Comparison of ENCODE assay signal across 8 cellular contexts in genomic region chr14:105528197-105528858, GRCh38. TPM values are rescaled to one million over a fixed set of nuclear protein-coding genes. Genes with fewer than 3 reads are reported as not detected.
DNase-seq lines count a peak whose midpoint lies in the region; ATAC-seq and TF ChIP-seq lines count a peak whose summit lies in the region.

No MANE protein-coding gene starts in this region.

- H2AFZ ChIP-seq in H9 (ENCODE audit: low read length): no peak overlapping the region
- H2AFZ ChIP-seq in mesenchymal stem cell (ENCODE audit: low read depth, low read length): peak overlapping the region; percentile 65

- H2BK12ac ChIP-seq in H9 (ENCODE audit: insufficient read length, low read depth, low read length) (no peak overlapping the region), mesenchymal stem cell (ENCODE audit: low read length in 2 of 2) (no peak overlapping the region)

- ATAC-seq in GM18868 (IDR thresholded peaks at IDR 0.05; ENCODE audit: unreplicated experiment): no peak

- DNase-seq in Ammon's horn (ENCODE audit: low spot score) (peak; percentile 81), H9 (peak; percentile 64), NCI-H524 (lab: John Stamatoyannopoulos, UW) (peak; percentile 55 to 76), mesenchymal stem cell (peak; percentile 47)
- DNase-seq in activated CD8-positive, alpha-beta memory T cell treated with anti-CD3 and anti-CD28 coated beads for 1 hour (ENCODE audit: extremely low read depth in 1 of 2, low read depth in 1 of 2): peak; percentile 49 to 71
- DNase-seq in effector CD8-positive, alpha-beta T cell (lab: John Stamatoyannopoulos, UW): peak; percentile 66
- DNase-seq in stimulated activated CD4-positive, alpha-beta T cell treated with anti-CD3 and anti-CD28 coated beads, TNF-alpha, amount 100 ng/mL, for 4 hours (ENCODE audit: low read depth in 3 of 3): peak; percentile 64 to 71 (median 69)

- peak; percentile 91 for TF ChIP-seq CTCF in H9 (conservative IDR thresholded peaks at IDR 0.05)

- no peaks in the 10 kb centered on the region for H4K20me1 ChIP-seq in H9 (ENCODE audit: control insufficient read depth, insufficient read depth, insufficient read length)

- peaks cover 0 to 23% of the 10 kb centered on the region in 2 experiments; a peak in 2 of 5 replicates for H3K9me3 Mint-ChIP-seq in H9

- no peak overlapping the region for H3T11ph ChIP-seq in H9 (ENCODE audit: low read length)

- H3K23ac ChIP-seq in H9 (ENCODE audit: insufficient read length, low read depth, low read length): no peak overlapping the region
- H3K23ac ChIP-seq in mesenchymal stem cell (ENCODE audit: low read length in 2 of 2): no peak overlapping the region

- H3K27me3 ChIP-seq in H9 (ENCODE audit: insufficient read depth, low read length): peaks cover 16% of the 10 kb centered on the region; the same call in 1 of the 2 replicates
- H3K27me3 ChIP-seq in mesenchymal stem cell (ENCODE audit: control insufficient read depth in 1 of 2, insufficient read depth in 1 of 2, low read length in 2 of 2): peaks cover 4 to 53% of the 10 kb centered on the region in 2 experiments

- H3K79me1 ChIP-seq in H9 (ENCODE audit: insufficient read depth, low read depth, low read length, poor library complexity, severe bottlenecking) (no peaks in the 10 kb centered on the region), mesenchymal stem cell (replicated peaks; ENCODE audit: low read length, poor library complexity, severe bottlenecking) (no peaks in the 10 kb centered on the region)

- H3K9ac ChIP-seq in H9 (ENCODE audit: extremely low read depth, insufficient read length, low read length): no peak overlapping the region
- H3K9ac ChIP-seq in mesenchymal stem cell (ENCODE audit: low read length): peak overlapping the region; percentile 79

- peaks cover 0 to 9% of the 10 kb centered on the region in 2 experiments for H3K36me3 ChIP-seq in mesenchymal stem cell (ENCODE audit: control insufficient read depth in 1 of 2, insufficient read depth in 2 of 2, low read depth in 1 of 2, low read length in 2 of 2)

- H3K18ac ChIP-seq in H9 (ENCODE audit: insufficient read length, low read depth, low read length): no peak overlapping the region
- H3K18ac ChIP-seq in mesenchymal stem cell (ENCODE audit: low read depth in 1 of 2, low read length in 2 of 2): peak overlapping the region in 1 of 2 experiments; percentile 37

- H2AK5ac ChIP-seq in H9 (ENCODE audit: insufficient read length, low read length) (no peak overlapping the region), mesenchymal stem cell (ENCODE audit: low read length, severe bottlenecking) (no peak overlapping the region)

- H2BK5ac ChIP-seq in H9 (ENCODE audit: insufficient read length, low read length) (no peak overlapping the region), mesenchymal stem cell (ENCODE audit: low read depth, low read length, poor library complexity, severe bottlenecking) (no peak overlapping the region)

- peaks cover 57% of the 10 kb centered on the region for H3K27me3 Mint-ChIP-seq in H9 (ENCODE audit: low read depth)

- H3K9me3 ChIP-seq in H9 (ENCODE audit: control insufficient read depth, low read depth, low read length) (no peaks in the 10 kb centered on the region), mesenchymal stem cell (ENCODE audit: control insufficient read depth, low read length) (no peaks in the 10 kb centered on the region)

- peak overlapping the region; percentile 37 to 62; a peak in 3 of 5 replicates for H3K4me3 Mint-ChIP-seq in H9

- H3K4ac ChIP-seq in H9 (ENCODE audit: low read depth, low read length): no peak overlapping the region
- H3K4ac ChIP-seq in mesenchymal stem cell (ENCODE audit: low read depth in 1 of 2, low read length in 2 of 2): peak overlapping the region in 1 of 2 experiments; percentile 24

- no peaks in the 10 kb centered on the region for H3K79me2 ChIP-seq in H9 (ENCODE audit: insufficient read depth, low read length)

- no peak overlapping the region for H2BK20ac ChIP-seq in H9 (ENCODE audit: low read depth, low read length, poor library complexity, severe bottlenecking)

- H3K56ac ChIP-seq in H9 (ENCODE audit: insufficient read length, low read depth, low read length): no peak overlapping the region

- H3K4me2 ChIP-seq in H9 (ENCODE audit: insufficient read depth, insufficient read length, low read length) (peak overlapping the region; percentile 6), mesenchymal stem cell (ENCODE audit: low read length, poor library complexity, severe bottlenecking) (peak overlapping the region; percentile 26)

- H4K5ac ChIP-seq in H9 (ENCODE audit: insufficient read length, low read depth, low read length): no peak overlapping the region

- H3K4me1 Mint-ChIP-seq in H9: no peaks in the 10 kb centered on the region

- WGBS in H9 (ENCODE audit: extremely low coverage, insufficient read length, low lambda C conversion rate): no CpG with 5 or more reads among the region's 85 CpGs
- 47% methylated on average over 56 of the region's 85 CpGs for WGBS in mesenchymal stem cell

- H3K4me1 ChIP-seq in H9 (ENCODE audit: insufficient read depth, low read length): no peaks in the 10 kb centered on the region; the same call in 1 of the 2 replicates
- H3K4me1 ChIP-seq in mesenchymal stem cell (ENCODE audit: control insufficient read depth, insufficient read depth, low read depth, low read length): peaks cover 14% of the 10 kb centered on the region

- H2BK15ac ChIP-seq in H9 (ENCODE audit: low read depth, low read length) (no peak overlapping the region), mesenchymal stem cell (ENCODE audit: low read depth, poor library complexity, severe bottlenecking) (peak overlapping the region; percentile 92)

- no peak overlapping the region for H3K27ac ChIP-seq in H9 (ENCODE audit: insufficient read length, low read depth, low read length)
- no peak overlapping the region for H3K27ac ChIP-seq in mesenchymal stem cell (ENCODE audit: low read length, poor library complexity, severe bottlenecking)

- peaks cover 7% of the 10 kb centered on the region for H3K23me2 ChIP-seq in H9 (ENCODE audit: insufficient read length, low read depth, low read length, poor library complexity, severe bottlenecking)

- H4K91ac ChIP-seq in H9 (ENCODE audit: insufficient read length, low read depth, low read length) (no peak overlapping the region), mesenchymal stem cell (ENCODE audit: low read length) (peak overlapping the region; percentile 56)

- no peak overlapping the region for H3K27ac Mint-ChIP-seq in H9

- peak overlapping the region in 1 of 2 experiments; percentile 75 for H3K4me3 ChIP-seq in mesenchymal stem cell (ENCODE audit: insufficient read depth in 1 of 2, low read depth in 1 of 2, low read length in 2 of 2)

- H4K8ac ChIP-seq in H9 (replicated peaks; ENCODE audit: insufficient read length, low read depth, low read length) (no peak overlapping the region), mesenchymal stem cell (ENCODE audit: low read length) (peak overlapping the region; percentile 54)

- H2BK120ac ChIP-seq in H9 (ENCODE audit: low read depth, low read length, poor library complexity, severe bottlenecking) (no peak overlapping the region), mesenchymal stem cell (ENCODE audit: low read depth, low read length) (no peak overlapping the region)

- no peaks in the 10 kb centered on the region; a peak in 1 of 7 replicates for H3K36me3 Mint-ChIP-seq in H9 (ENCODE audit: insufficient read depth in 1 of 3, low read depth in 3 of 3)

- H3K14ac ChIP-seq in H9 (ENCODE audit: insufficient read depth, low read length) (no peak overlapping the region), mesenchymal stem cell (ENCODE audit: low read length in 2 of 2) (no peak overlapping the region)

RNA-seq across cellular contexts. Expression of gene TMEM121, which starts 1.9 kb away (rescaled TPM):
- 1.0 and 2.6 TPM in 2 replicates for total RNA-seq in H9 (2021)
- polyA plus RNA-seq in mesenchymal stem cell (2013, experiment 1 of 2): 0.87 TPM
- 1.2 TPM for polyA plus RNA-seq in mesenchymal stem cell (2013, experiment 2 of 2)

RNA-seq across cellular contexts. Expression of gene TEDC1, which starts 37.3 kb away (rescaled TPM):
- total RNA-seq in H9 (2021): 26.2 TPM in 2 replicates
- polyA plus RNA-seq in mesenchymal stem cell (2013, experiment 1 of 2): 2.3 TPM
- 2.5 TPM for polyA plus RNA-seq in mesenchymal stem cell (2013, experiment 2 of 2)

RNA-seq across cellular contexts. Expression of gene CRIP1, which starts 41.6 kb away (rescaled TPM):
- total RNA-seq in H9 (2021): 6.9 and 8.8 TPM in 2 replicates
- polyA plus RNA-seq in mesenchymal stem cell (2013, experiment 1 of 2): 40.7 TPM
- polyA plus RNA-seq in mesenchymal stem cell (2013, experiment 2 of 2): 42.6 TPM

RNA-seq across cellular contexts. Expression of gene CRIP2, which starts 53.7 kb away (rescaled TPM):
- 5.7 and 7.2 TPM in 2 replicates for total RNA-seq in H9 (2021)
- 120 TPM for polyA plus RNA-seq in mesenchymal stem cell (2013, experiment 1 of 2)
- 119 TPM for polyA plus RNA-seq in mesenchymal stem cell (2013, experiment 2 of 2)
